In the genomic region with DNA sequence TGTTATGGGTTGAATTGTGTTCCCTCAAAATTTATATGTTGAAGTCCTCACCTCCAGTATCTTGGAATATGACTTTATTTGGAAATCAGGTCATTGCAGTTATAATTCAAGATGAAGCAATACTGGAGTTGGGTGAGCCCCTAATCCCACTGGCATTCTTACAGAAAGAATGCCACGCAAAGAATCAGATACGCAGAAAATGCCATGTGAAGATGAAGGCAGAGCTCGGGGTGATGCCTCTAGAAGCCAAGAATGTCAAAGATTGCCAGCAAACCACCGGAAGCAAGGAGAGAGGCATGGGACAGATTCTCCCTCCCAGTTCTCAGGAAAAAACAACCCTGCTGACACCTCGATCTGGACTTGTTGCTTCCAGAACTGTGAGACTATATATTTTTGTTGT, we compare ENCODE assay signal across 12 cellular contexts.
DNase-seq lines count a peak whose midpoint lies in the region; ATAC-seq and TF ChIP-seq lines count a peak whose summit lies in the region.
"Had no signal": no experiment of that assay in that cellular context is flagged by ENCODE, and none has a peak within 500 bp of the region (broad histone marks: within the 10 kb centered on the region; RNA-seq: fewer than 3 reads in every experiment).

No MANE protein-coding gene starts in this region.

- intact Hi-C loops in activated CD4-positive, alpha-beta memory T cell treated with anti-CD3 and anti-CD28 coated beads for 36 hours (cut with micrococcal nuclease): no loop called here

- CTCF ChIA-PET in activated CD4-positive, alpha-beta memory T cell treated with anti-CD3 and anti-CD28 coated beads for 36 hours (lab: Charles Lee): no interaction called here

- H3K27me3 Mint-ChIP-seq in glutamatergic neuron (ENCODE audit: unreplicated experiment): no peaks in the 10 kb centered on the region
- peaks cover 6% of the 10 kb centered on the region for H3K27me3 Mint-ChIP-seq in nephron progenitor cell (ENCODE audit: low read depth, poor library complexity)
- H3K27me3 Mint-ChIP-seq in activated CD4-positive, alpha-beta memory T cell treated with anti-CD3 and anti-CD28 coated beads for 36 hours: peaks cover 8% of the 10 kb centered on the region
- H3K27me3 Mint-ChIP-seq: B cell had no signal

- POLR2A ChIA-PET in activated CD4-positive, alpha-beta memory T cell treated with anti-CD3 and anti-CD28 coated beads for 36 hours (lab: Charles Lee): no interaction called here

- H3K9me3 Mint-ChIP-seq in glutamatergic neuron (ENCODE audit: unreplicated experiment): no peaks in the 10 kb centered on the region
- H3K9me3 Mint-ChIP-seq in nephron progenitor cell: peaks cover 34% of the 10 kb centered on the region
- H3K9me3 Mint-ChIP-seq in stimulated activated effector memory CD8-positive, alpha-beta T cell treated with anti-CD3 and anti-CD28 coated beads, Interleukin-12 subunit alpha, Interleukin-12 subunit beta, amount 100 ng/mL, for 72 hours: peaks cover 3% of the 10 kb centered on the region
- H3K9me3 Mint-ChIP-seq in activated CD4-positive, alpha-beta memory T cell treated with anti-CD3 and anti-CD28 coated beads for 36 hours: no peaks in the 10 kb centered on the region

- H3K4me3 Mint-ChIP-seq in glutamatergic neuron (ENCODE audit: unreplicated experiment): no peak overlapping the region
- no peak overlapping the region for H3K4me3 Mint-ChIP-seq in nephron progenitor cell
- no peak overlapping the region for H3K4me3 Mint-ChIP-seq in stimulated activated effector memory CD8-positive, alpha-beta T cell treated with anti-CD3 and anti-CD28 coated beads, Interleukin-12 subunit alpha, Interleukin-12 subunit beta, amount 100 ng/mL, for 72 hours
- no peak overlapping the region for H3K4me3 Mint-ChIP-seq in activated CD4-positive, alpha-beta memory T cell treated with anti-CD3 and anti-CD28 coated beads for 36 hours
- H3K4me3 Mint-ChIP-seq: B cell; CD4-positive, alpha-beta T cell had no signal

- DNase-seq in LHCN-M2 (ENCODE audit: low read depth) (peak; percentile 14), glutamatergic neuron (no peak), nephron progenitor cell (no peak), T-helper 2 cell (no peak), OCI-M2 (lab: John Stamatoyannopoulos, UW; ENCODE audit: unreplicated experiment) (no peak)
- DNase-seq in stimulated activated effector memory CD8-positive, alpha-beta T cell treated with anti-CD3 and anti-CD28 coated beads, Interleukin-12 subunit alpha, Interleukin-12 subunit beta, amount 100 ng/mL, for 72 hours (ENCODE audit: low spot score in 2 of 2): no peak
- no peak for DNase-seq in activated CD4-positive, alpha-beta memory T cell treated with anti-CD3 and anti-CD28 coated beads for 36 hours
- DNase-seq: C1 segment of cervical spinal cord; CD4-positive, alpha-beta T cell; DMS153; DMS79 treated with DMSO at 0.1 percent for 48 hours had no signal

- ATAC-seq in stimulated activated effector memory CD8-positive, alpha-beta T cell treated with anti-CD3 and anti-CD28 coated beads, Interleukin-12 subunit alpha, Interleukin-12 subunit beta, amount 100 ng/mL, for 72 hours: no peak

- no peak for TF ChIP-seq CTCF in glutamatergic neuron (IDR thresholded peaks at IDR 0.05; ENCODE audit: partially characterized antibody, unreplicated experiment)
- TF ChIP-seq CTCF in nephron progenitor cell (IDR thresholded peaks at IDR 0.05): no peak

- peaks cover 4% of the 10 kb centered on the region for H3K36me3 Mint-ChIP-seq in glutamatergic neuron (ENCODE audit: unreplicated experiment)
- peaks cover 38% of the 10 kb centered on the region for H3K36me3 Mint-ChIP-seq in nephron progenitor cell (ENCODE audit: low read depth)
- no peaks in the 10 kb centered on the region for H3K36me3 Mint-ChIP-seq in stimulated activated effector memory CD8-positive, alpha-beta T cell treated with anti-CD3 and anti-CD28 coated beads, Interleukin-12 subunit alpha, Interleukin-12 subunit beta, amount 100 ng/mL, for 72 hours
- H3K36me3 Mint-ChIP-seq in activated CD4-positive, alpha-beta memory T cell treated with anti-CD3 and anti-CD28 coated beads for 36 hours: no peaks in the 10 kb centered on the region

- peak overlapping the region; percentile 93 for H3K27ac Mint-ChIP-seq in glutamatergic neuron (ENCODE audit: unreplicated experiment)
- H3K27ac Mint-ChIP-seq in nephron progenitor cell: peak overlapping the region; percentile 54
- H3K27ac Mint-ChIP-seq in stimulated activated effector memory CD8-positive, alpha-beta T cell treated with anti-CD3 and anti-CD28 coated beads, Interleukin-12 subunit alpha, Interleukin-12 subunit beta, amount 100 ng/mL, for 72 hours: no peak overlapping the region
- no peak overlapping the region for H3K27ac Mint-ChIP-seq in activated CD4-positive, alpha-beta memory T cell treated with anti-CD3 and anti-CD28 coated beads for 36 hours
- H3K27ac Mint-ChIP-seq: B cell; CD4-positive, alpha-beta T cell had no signal

- H3K4me1 Mint-ChIP-seq in glutamatergic neuron (ENCODE audit: low read depth, unreplicated experiment): peaks cover 22% of the 10 kb centered on the region
- peaks cover 56% of the 10 kb centered on the region for H3K4me1 Mint-ChIP-seq in nephron progenitor cell
- H3K4me1 Mint-ChIP-seq in stimulated activated effector memory CD8-positive, alpha-beta T cell treated with anti-CD3 and anti-CD28 coated beads, Interleukin-12 subunit alpha, Interleukin-12 subunit beta, amount 100 ng/mL, for 72 hours: no peaks in the 10 kb centered on the region
- H3K4me1 Mint-ChIP-seq in activated CD4-positive, alpha-beta memory T cell treated with anti-CD3 and anti-CD28 coated beads for 36 hours (ENCODE audit: low read depth): no peaks in the 10 kb centered on the region
- H3K4me1 Mint-ChIP-seq: B cell had no signal

Comparison
In these comparisons a context has a peak if more than half of its experiments do, and no peak if none do; other contexts are left out.
1. H3K27ac Mint-ChIP-seq: peak in glutamatergic neuron (single experiment) and nephron progenitor cell (single experiment); none in stimulated activated effector memory CD8-positive, alpha-beta T cell treated with anti-CD3 and anti-CD28 coated beads, Interleukin-12 subunit alpha, Interleukin-12 subunit beta, amount 100 ng/mL, for 72 hours (single experiment) and activated CD4-positive, alpha-beta memory T cell treated with anti-CD3 and anti-CD28 coated beads for 36 hours (single experiment).